In genomic region chr1:201113451-201114244, GRCh38 we compare ENCODE assay signal across 9 cellular contexts. TPM values are rescaled to one million over a fixed set of nuclear protein-coding genes. Genes with fewer than 3 reads are reported as not detected.
A peak's percentile ranks its signal among the peaks of the same experiment; 100 is the strongest.
DNase-seq lines count a peak whose midpoint lies in the region; ATAC-seq, FAIRE-seq and TF ChIP-seq lines count a peak whose summit lies in the region.
"Had no signal": no experiment of that assay in that cellular context is flagged by ENCODE, and none has a peak within 500 bp of the region (broad histone marks: within the 10 kb centered on the region; RNA-seq: fewer than 3 reads in every experiment).

No MANE protein-coding gene starts in this region.

- CTCF ChIA-PET in AG04449 (lab: Yijun Ruan, JAX) (interaction anchor here (0.5 to 8.2 kb wide), 24 partner anchors 8 to 557 kb away, joined by 3 to 102 read pairs (median 4); partner anchors contain the start of gene ASCL5), K562 (lab: Yijun Ruan, JAX; ENCODE audit: low intra/inter-chr PET ratio) (interaction anchor here (0.7 to 1.8 kb wide), 6 partner anchors 22 to 554 kb away, joined by 3 to 11 read pairs (median 4); no protein-coding TSS in a partner anchor)
- CTCF ChIA-PET in naive thymus-derived CD4-positive, alpha-beta T cell (lab: Charles Lee) = interaction anchor here (0.6 to 1.6 kb wide), 13 partner anchors 9 to 492 kb away, joined by 3 to 10 read pairs (median 4); no protein-coding TSS in a partner anchor

- no peak overlapping the region for H3K27ac ChIP-seq in K562 (ENCODE audit: extremely low read depth, low read depth, low read length)
- H3K27ac ChIP-seq in naive thymus-derived CD4-positive, alpha-beta T cell (ENCODE audit: low read depth, low read length) = peak overlapping the region; percentile 65

- TF ChIP-seq EP300 in K562 (IDR thresholded peaks at IDR 0.05; ENCODE audit: low read length) = no peak

- H3K36me3 Mint-ChIP-seq in naive thymus-derived CD4-positive, alpha-beta T cell = peaks cover 0 to 4% (median 0%) of the 10 kb centered on the region in 5 donors

- no peaks in the 10 kb centered on the region for H3K9me1 ChIP-seq in K562 (ENCODE audit: control insufficient read depth, insufficient read depth, low read length)

- H3K4me1 ChIP-seq in K562 (replicated peaks in 1 of 2; ENCODE audit: control insufficient read depth in 2 of 2, insufficient read depth in 2 of 2, low read length in 2 of 2) = peaks cover 0 to 7% of the 10 kb centered on the region in 2 experiments; a peak in 2 of 5 replicates
- H3K4me1 ChIP-seq in naive thymus-derived CD4-positive, alpha-beta T cell (ENCODE audit: control insufficient read depth in 2 of 2, insufficient read depth in 2 of 2, low read length in 2 of 2) = peaks cover 0 to 7% of the 10 kb centered on the region in 2 donors

- TF ChIP-seq CTCF in AG04449 (IDR thresholded peaks at IDR 0.05; ENCODE audit: insufficient read depth, low read length, missing control alignments) (no peak), HFF-Myc (IDR thresholded peaks at IDR 0.05; ENCODE audit: low read depth, low read length, missing control alignments) (no peak), K562 (IDR thresholded peaks at IDR 0.05 in 2 of 3, conservative IDR thresholded peaks at IDR 0.05 in 1 of 3; ENCODE audit: insufficient read depth in 2 of 3, low read depth in 1 of 3, low read length in 3 of 3) (no peak)

- ATAC-seq in K562 = no peak
- ATAC-seq in naive thymus-derived CD4-positive, alpha-beta T cell = no peak
- ATAC-seq in GM21786 (IDR thresholded peaks at IDR 0.05; ENCODE audit: unreplicated experiment) = no peak
- no peak for ATAC-seq in HG03097 (IDR thresholded peaks at IDR 0.05; ENCODE audit: low FRiP score, unreplicated experiment)

- no peak overlapping the region for H2AFZ ChIP-seq in K562 (ENCODE audit: low read depth, low read length)

- H3K4me2 ChIP-seq in K562 (ENCODE audit: insufficient read depth, low read length) = no peak overlapping the region

- peaks cover 1 to 23% (median 13%) of the 10 kb centered on the region in 7 donors for H3K4me1 Mint-ChIP-seq in naive thymus-derived CD4-positive, alpha-beta T cell

- no peak overlapping the region for H3K9ac ChIP-seq in K562 (ENCODE audit: insufficient read depth in 1 of 2, low read depth in 2 of 2, low read length in 2 of 2)

- no peak for FAIRE-seq in K562 (lab: Jason Lieb, UNC)

- H3K9me3 Mint-ChIP-seq in naive thymus-derived CD4-positive, alpha-beta T cell = peaks cover 0 to 2% (median 0%) of the 10 kb centered on the region in 11 donors

- no peaks in the 10 kb centered on the region for H3K36me3 ChIP-seq in K562 (ENCODE audit: control insufficient read depth, insufficient read depth, low read length)
- peaks cover 0 to 4% (median 0%) of the 10 kb centered on the region in 3 experiments for H3K36me3 ChIP-seq in naive thymus-derived CD4-positive, alpha-beta T cell (ENCODE audit: control insufficient read depth in 2 of 3, insufficient read depth in 3 of 3, low read length in 3 of 3)

- intact Hi-C loops in K562 (cut with micrococcal nuclease) = loop anchor here (1.0 to 10.0 kb wide), 2 partner anchors 27 to 69 kb away; no protein-coding TSS in a partner anchor
- intact Hi-C loops in naive thymus-derived CD4-positive, alpha-beta T cell (cut with micrococcal nuclease) = loop anchor here (1.0 to 2.0 kb wide), 9 partner anchors 27 to 554 kb away; partner anchors contain the start of genes TMEM9 (in 2 of the 2), CSRP1 (in 1 of the 2) and KIF21B (in 1 of the 2)
- intact Hi-C loops in posterior vena cava (cut with DNase I) = loop anchor here (5.0 kb wide), 2 partner anchors 136 to 141 kb away; no protein-coding TSS in a partner anchor

- peak overlapping the region; percentile 86 to 94 (median 91) for H3K4me3 Mint-ChIP-seq in naive thymus-derived CD4-positive, alpha-beta T cell

- H3K27me3 ChIP-seq in K562 (ENCODE audit: control insufficient read depth in 2 of 2, insufficient read depth in 2 of 2, low read length in 2 of 2) = peaks cover 18 to 47% of the 10 kb centered on the region in 2 experiments; a peak in 4 of 5 replicates
- H3K27me3 ChIP-seq in naive thymus-derived CD4-positive, alpha-beta T cell (ENCODE audit: control insufficient read depth in 2 of 2, insufficient read depth in 2 of 2, low read length in 2 of 2) = no peaks in the 10 kb centered on the region

- H3K4me3 ChIP-seq in AG04449 (ENCODE audit: low read depth, low read length) = peak overlapping the region; percentile 67
- peak overlapping the region; percentile 44; the same call in 1 of the 2 replicates for H3K4me3 ChIP-seq in HFF-Myc (replicated peaks; ENCODE audit: low read depth, low read length)
- no peak overlapping the region for H3K4me3 ChIP-seq in K562
- peak overlapping the region; percentile 85 for H3K4me3 ChIP-seq in naive thymus-derived CD4-positive, alpha-beta T cell (ENCODE audit: low read length)

- POLR2A ChIA-PET in AG04449 (lab: Yijun Ruan, JAX) = no interaction called here
- POLR2A ChIA-PET in K562 (lab: Yijun Ruan, JAX) = interaction anchor here (0.6 to 0.8 kb wide), 2 partner anchors 16 to 141 kb away, joined by 3 read pairs; no protein-coding TSS in a partner anchor
- POLR2A ChIA-PET in naive thymus-derived CD4-positive, alpha-beta T cell (lab: Charles Lee) = interaction anchor here (0.7 to 2.5 kb wide), 5 partner anchors 28 to 87 kb away, joined by 3 to 12 read pairs (median 3); partner anchors contain the start of gene TMEM9

- no peak for TF ChIP-seq RAD21 in K562 (CRISPR knock-in tag; conservative IDR thresholded peaks at IDR 0.05 in 1 of 2, IDR thresholded peaks at IDR 0.05 in 1 of 2)

- peaks cover 4% of the 10 kb centered on the region for H4K20me1 ChIP-seq in K562 (replicated peaks; ENCODE audit: control insufficient read depth, insufficient read depth, low read length)

- DNase-seq in AG04449 (ENCODE audit: low read depth, low spot score) = no peak
- DNase-seq in HFF-Myc (ENCODE audit: extremely low read depth, low read depth) = no peak
- no peak for DNase-seq in K562 (ENCODE audit: extremely low read depth in 1 of 4, low spot score in 3 of 4)
- no peak for DNase-seq in naive thymus-derived CD4-positive, alpha-beta T cell
- no peak for DNase-seq in C1 segment of cervical spinal cord (lab: John Stamatoyannopoulos, UW)
- no peak for DNase-seq in posterior vena cava (ENCODE audit: low spot score)

- no peak for TF ChIP-seq POLR2A in K562 (conservative IDR thresholded peaks at IDR 0.05)

- H3K9me3 ChIP-seq in K562 (replicated peaks; ENCODE audit: control insufficient read depth, insufficient read depth, low read depth, low read length) = no peaks in the 10 kb centered on the region
- no peaks in the 10 kb centered on the region for H3K9me3 ChIP-seq in naive thymus-derived CD4-positive, alpha-beta T cell (ENCODE audit: control insufficient read depth in 2 of 3, low read length in 3 of 3)

- H3K27me3 Mint-ChIP-seq in naive thymus-derived CD4-positive, alpha-beta T cell = peaks cover 0 to 43% (median 0%) of the 10 kb centered on the region in 5 donors

- in situ Hi-C loops in K562 (cut with MboI) = no loop called here

- BruUV-seq in K562 (replicated peaks; lab: Mats Ljungman, UMichigan) = no TSS peak

- H3K27ac Mint-ChIP-seq in naive thymus-derived CD4-positive, alpha-beta T cell = peak overlapping the region in 8 of 9 donors; percentile 62 to 92 (median 82)

- WGBS in K562 (ENCODE audit: insufficient coverage, low coverage, missing lambda C conversion rate) = 2% methylated on average over 16 of the region's 17 CpGs

- no peaks in the 10 kb centered on the region for H3K79me2 ChIP-seq in K562 (ENCODE audit: control insufficient read depth, insufficient read depth, low read length)

RNA-seq across cellular contexts. Expression of gene CACNA1S, which starts 1.4 kb away (rescaled TPM):
- total RNA-seq in K562 (2011; cell fraction: chromatin; rRNA removed; ENCODE audit: low replicate concordance) = not detected in 2 replicates
- total RNA-seq in K562 (2011; cell fraction: nucleolus; rRNA removed) = not detected in 2 replicates
- total RNA-seq in K562 (2011; cell fraction: nucleoplasm; rRNA removed) = not detected in 2 replicates
- total RNA-seq in K562 (2014; rRNA removed) (not detected in 2 replicates), K562 (2014; rRNA removed; fragmentation: Illumina TruSeq; extraction: Trizol) (not detected in 2 replicates), K562 (2015; rRNA removed; fragmentation: Illumina TruSeq; extraction: Trizol) (not detected in 2 replicates), K562 (2021) (not detected in 2 replicates), posterior vena cava (under 1 TPM; 0.05 to 0.14 TPM)
- polyA plus RNA-seq in K562 (2011; rRNA removed) (not detected in 2 replicates), K562 (2014; fragmentation: Illumina TruSeq; extraction: Trizol) (not detected in 2 replicates), K562 (2014; fragmentation: Nextera tagmentation; extraction: Ambion mirVana) (not detected), K562 (2014; rRNA removed) (not detected in 2 replicates)
- not detected in 2 replicates for polyA plus RNA-seq in K562 (2011; cell fraction: cytosol; rRNA removed)
- polyA plus RNA-seq in K562 (2011; cell fraction: nucleus; rRNA removed) = not detected in 2 replicates
- 0.01 TPM in 1 of 2 replicates, not detected in the other for polyA plus RNA-seq in K562 (2012)
- not detected in 2 replicates for polyA minus RNA-seq in K562 (2011; rRNA and poly(A)+ RNA removed)
- not detected in 2 replicates for polyA minus RNA-seq in K562 (2011; cell fraction: cytosol; rRNA and poly(A)+ RNA removed)
- polyA minus RNA-seq in K562 (2011; cell fraction: nucleus; rRNA and poly(A)+ RNA removed) = not detected in 2 replicates
- total RNA-seq in naive thymus-derived CD4-positive, alpha-beta T cell = not detected
- polyA plus RNA-seq in naive thymus-derived CD4-positive, alpha-beta T cell = not detected
- polyA plus RNA-seq: liver had no signal

RNA-seq across cellular contexts. Expression of gene ASCL5, which starts 13.3 kb away (rescaled TPM):
- total RNA-seq in K562 (2011; cell fraction: chromatin; rRNA removed; ENCODE audit: low replicate concordance) = not detected in 2 replicates
- total RNA-seq in K562 (2011; cell fraction: nucleolus; rRNA removed) = not detected in 2 replicates
- total RNA-seq in K562 (2011; cell fraction: nucleoplasm; rRNA removed) = not detected in 2 replicates
- total RNA-seq in K562 (2014; rRNA removed) (0.09 TPM in 1 of 2 replicates, not detected in the other), K562 (2014; rRNA removed; fragmentation: Illumina TruSeq; extraction: Trizol) (not detected in 2 replicates), K562 (2015; rRNA removed; fragmentation: Illumina TruSeq; extraction: Trizol) (not detected in 2 replicates), K562 (2021) (not detected in 2 replicates), posterior vena cava (not detected)
- polyA plus RNA-seq in K562 (2011; rRNA removed) (not detected in 2 replicates), K562 (2014; fragmentation: Illumina TruSeq; extraction: Trizol) (not detected in 2 replicates), K562 (2014; fragmentation: Nextera tagmentation; extraction: Ambion mirVana) (not detected), K562 (2014; rRNA removed) (not detected in 2 replicates)
- polyA plus RNA-seq in K562 (2011; cell fraction: cytosol; rRNA removed) = not detected in 2 replicates
- not detected in 2 replicates for polyA plus RNA-seq in K562 (2011; cell fraction: nucleus; rRNA removed)
- polyA plus RNA-seq in K562 (2012) = not detected in 2 replicates
- not detected in 2 replicates for polyA minus RNA-seq in K562 (2011; rRNA and poly(A)+ RNA removed)
- polyA minus RNA-seq in K562 (2011; cell fraction: cytosol; rRNA and poly(A)+ RNA removed) = not detected in 2 replicates
- not detected in 2 replicates for polyA minus RNA-seq in K562 (2011; cell fraction: nucleus; rRNA and poly(A)+ RNA removed)
- total RNA-seq in naive thymus-derived CD4-positive, alpha-beta T cell = under 1 TPM in 2 of 5 experiments, not detected in 3; 0.27 to 0.56 TPM
- under 1 TPM; 0.08 to 0.15 TPM for polyA plus RNA-seq in naive thymus-derived CD4-positive, alpha-beta T cell
- total RNA-seq: liver had no signal
- polyA plus RNA-seq: liver had no signal

RNA-seq across cellular contexts. Expression of gene TMEM9, which starts 40.6 kb away (rescaled TPM):
- 56.7 and 115 TPM in 2 replicates for total RNA-seq in K562 (2011; cell fraction: chromatin; rRNA removed; ENCODE audit: low replicate concordance)
- 158 and 181 TPM in 2 replicates for total RNA-seq in K562 (2011; cell fraction: nucleolus; rRNA removed)
- total RNA-seq in K562 (2011; cell fraction: nucleoplasm; rRNA removed) = 137 and 141 TPM in 2 replicates
- 79.3 and 118 TPM in 2 replicates for total RNA-seq in K562 (2014; rRNA removed)
- total RNA-seq in K562 (2014; rRNA removed; fragmentation: Illumina TruSeq; extraction: Trizol) = 25.4 and 30.4 TPM in 2 replicates
- total RNA-seq in K562 (2015; rRNA removed; fragmentation: Illumina TruSeq; extraction: Trizol) = 30.6 and 31.5 TPM in 2 replicates
- 72.4 and 80.7 TPM in 2 replicates for total RNA-seq in K562 (2021)
- 107 and 195 TPM in 2 replicates for polyA plus RNA-seq in K562 (2011; rRNA removed)
- 148 and 167 TPM in 2 replicates for polyA plus RNA-seq in K562 (2011; cell fraction: cytosol; rRNA removed)
- polyA plus RNA-seq in K562 (2011; cell fraction: nucleus; rRNA removed) = 145 and 201 TPM in 2 replicates
- 64.1 and 120 TPM in 2 replicates for polyA plus RNA-seq in K562 (2012)
- 38.7 and 52.1 TPM in 2 replicates for polyA plus RNA-seq in K562 (2014; fragmentation: Illumina TruSeq; extraction: Trizol)
- 10 to 100 TPM; 42.4 to 86.2 TPM for polyA plus RNA-seq in K562 (2014; fragmentation: Nextera tagmentation; extraction: Ambion mirVana)
- polyA plus RNA-seq in K562 (2014; rRNA removed) = 67.6 and 90.2 TPM in 2 replicates
- polyA minus RNA-seq in K562 (2011; rRNA and poly(A)+ RNA removed) = 56.2 and 56.5 TPM in 2 replicates
- polyA minus RNA-seq in K562 (2011; cell fraction: cytosol; rRNA and poly(A)+ RNA removed) = 30.3 and 38.0 TPM in 2 replicates
- polyA minus RNA-seq in K562 (2011; cell fraction: nucleus; rRNA and poly(A)+ RNA removed) = 14.8 and 29.9 TPM in 2 replicates
- total RNA-seq in naive thymus-derived CD4-positive, alpha-beta T cell = 10 to 100 TPM; 15.3 to 24.5 (median 16.7) TPM
- polyA plus RNA-seq in naive thymus-derived CD4-positive, alpha-beta T cell = 10 to 100 TPM; 32.1 to 56.4 TPM
- total RNA-seq in posterior vena cava = 10 to 100 TPM; 35.5 to 54.9 TPM
